In genomic region chr6:152372945-152373344, GRCh38 we compare ENCODE assay signal across 18 cellular contexts.
DNase-seq lines count a peak whose midpoint lies in the region; ATAC-seq and TF ChIP-seq lines count a peak whose summit lies in the region.
"Had no signal": no experiment of that assay in that cellular context is flagged by ENCODE, and none has a peak within 500 bp of the region (broad histone marks: within the 10 kb centered on the region; RNA-seq: fewer than 3 reads in every experiment).

No MANE protein-coding gene starts in this region.

- H3K27me3 ChIP-seq in esophagus muscularis mucosa = no peaks in the 10 kb centered on the region

- H3K27ac ChIP-seq in esophagus muscularis mucosa (replicated peaks in 1 of 4) = peak overlapping the region in 3 of 4 donors; percentile 35 to 43 (median 42)
- H3K27ac ChIP-seq: A549 had no signal

- TF ChIP-seq CTCF in esophagus muscularis mucosa (IDR thresholded peaks at IDR 0.05) = no peak

- intact Hi-C loops in esophagus muscularis mucosa (cut with DNase I) = no loop called here

- ATAC-seq in GM19324 (IDR thresholded peaks at IDR 0.05; ENCODE audit: low FRiP score, unreplicated experiment) (peak; percentile 51), HG03280 (IDR thresholded peaks at IDR 0.05; ENCODE audit: unreplicated experiment) (no peak), HG02588 (IDR thresholded peaks at IDR 0.05; ENCODE audit: unreplicated experiment) (no peak), HG03442 (IDR thresholded peaks at IDR 0.05; ENCODE audit: unreplicated experiment) (no peak)
- ATAC-seq: A549, GM23338, HCT116 had no signal

- DNase-seq in OCI-M1 (lab: John Stamatoyannopoulos, UW) (peak; percentile 61), esophagus muscularis mucosa (ENCODE audit: extremely low spot score) (no peak), DMS153 (lab: John Stamatoyannopoulos, UW) (no peak)
- DNase-seq: 8988T; ACHN; C1 segment of cervical spinal cord; Calu3; CD4-positive, alpha-beta memory T cell; COR-L47; DND-41; H9 had no signal

- H3K4me1 ChIP-seq in esophagus muscularis mucosa = peaks cover 6 to 26% (median 18%) of the 10 kb centered on the region in 4 donors

- H3K9me3 ChIP-seq in esophagus muscularis mucosa = no peaks in the 10 kb centered on the region
- H3K9me3 ChIP-seq: A549 had no signal

- no peak for TF ChIP-seq EP300 in esophagus muscularis mucosa (IDR thresholded peaks at IDR 0.05)

- no peak overlapping the region for H3K4me3 ChIP-seq in esophagus muscularis mucosa
- H3K4me3 ChIP-seq: A549, GM23338 had no signal

- WGBS in esophagus muscularis mucosa = 100% methylated on average over 2 of the region's 2 CpGs

- TF ChIP-seq POLR2A in esophagus muscularis mucosa (IDR thresholded peaks at IDR 0.05; ENCODE audit: low read depth) = no peak

- peaks cover 6 to 81% (median 58%) of the 10 kb centered on the region in 4 donors for H3K36me3 ChIP-seq in esophagus muscularis mucosa
